14 cellular contexts compared by ENCODE assay signal in the genomic region with DNA sequence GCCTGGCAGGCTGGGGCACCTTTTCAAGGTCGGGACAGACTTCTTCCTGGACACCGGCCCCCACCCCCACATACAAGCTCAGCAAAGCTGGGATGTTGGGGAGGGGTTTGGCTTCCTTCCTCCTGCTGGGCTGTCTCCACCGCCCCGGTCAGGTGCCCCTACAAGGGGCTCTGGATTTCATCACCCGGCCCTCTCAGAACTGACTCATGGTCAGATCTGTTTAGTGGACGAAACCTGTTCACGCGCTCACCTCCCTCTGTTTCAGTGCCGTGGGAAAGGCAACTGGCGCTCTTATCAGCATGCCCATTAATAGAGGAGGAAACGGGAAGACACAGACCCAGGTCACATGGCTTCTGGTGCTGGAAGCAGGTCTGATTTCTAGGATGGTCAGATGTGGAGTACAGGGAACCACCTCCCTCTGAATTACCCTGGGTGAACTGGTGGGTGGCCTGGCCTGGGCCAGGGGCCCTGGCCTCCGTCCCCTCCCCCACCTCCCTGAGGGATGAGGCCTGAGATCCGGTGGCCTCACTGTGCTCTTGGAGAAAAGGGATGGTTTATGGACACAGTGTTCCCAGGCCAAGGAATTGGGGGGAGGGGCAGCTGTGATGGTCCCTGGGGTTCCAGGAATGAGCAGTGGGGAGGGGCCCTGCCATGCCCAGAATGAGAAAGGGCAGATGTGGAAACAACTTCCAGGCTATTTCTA.
DNase-seq lines count a peak whose midpoint lies in the region; ATAC-seq and TF ChIP-seq lines count a peak whose summit lies in the region.
"Had no signal": no experiment of that assay in that cellular context is flagged by ENCODE, and none has a peak within 500 bp of the region (broad histone marks: within the 10 kb centered on the region; RNA-seq: fewer than 3 reads in every experiment).

No MANE protein-coding gene starts in this region.

- no peak overlapping the region for H3K4me3 Mint-ChIP-seq in activated T-helper 17 cell treated with anti-CD3 and anti-CD28 coated beads, Interleukin-2, amount 50 U/mL, for 72 hours
- H3K4me3 Mint-ChIP-seq: natural killer cell had no signal

- peaks cover 5% of the 10 kb centered on the region for H3K4me1 ChIP-seq in prostate gland (replicated peaks)

- H3K4me3 ChIP-seq in choroid plexus epithelial cell (ENCODE audit: low read depth, low read length) (no peak overlapping the region), prostate gland (no peak overlapping the region)
- H3K4me3 ChIP-seq: GM12878 had no signal

- no peak for TF ChIP-seq POLR2A in prostate gland (IDR thresholded peaks at IDR 0.05)

- H3K9me3 ChIP-seq in prostate gland, result no peaks in the 10 kb centered on the region

- no peaks in the 10 kb centered on the region for H3K27me3 Mint-ChIP-seq in activated T-helper 17 cell treated with anti-CD3 and anti-CD28 coated beads, Interleukin-2, amount 50 U/mL, for 72 hours

- H3K36me3 ChIP-seq in prostate gland, result no peaks in the 10 kb centered on the region

- no peaks in the 10 kb centered on the region for H3K36me3 Mint-ChIP-seq in activated T-helper 17 cell treated with anti-CD3 and anti-CD28 coated beads, Interleukin-2, amount 50 U/mL, for 72 hours (ENCODE audit: low read depth)
- H3K36me3 Mint-ChIP-seq: natural killer cell had no signal

- 37% methylated on average over 13 of the region's 13 CpGs for whole genome bisulfite sequencing in prostate gland

- TF ChIP-seq CTCF in choroid plexus epithelial cell (conservative IDR thresholded peaks at IDR 0.05; ENCODE audit: low read depth, low read length) (no peak), prostate gland (IDR thresholded peaks at IDR 0.05) (no peak)

- ATAC-seq in activated T-helper 17 cell treated with anti-CD3 and anti-CD28 coated beads, Interleukin-2, amount 50 U/mL, for 72 hours (replicated peaks), result no peak
- ATAC-seq: GM12878, natural killer cell, Panc1 had no signal

- no peak overlapping the region for H3K27ac Mint-ChIP-seq in activated T-helper 17 cell treated with anti-CD3 and anti-CD28 coated beads, Interleukin-2, amount 50 U/mL, for 72 hours
- H3K27ac Mint-ChIP-seq: natural killer cell had no signal

- peak overlapping the region; percentile 47 to 67 for H3K27ac ChIP-seq in prostate gland

- H3K9me3 Mint-ChIP-seq in activated T-helper 17 cell treated with anti-CD3 and anti-CD28 coated beads, Interleukin-2, amount 50 U/mL, for 72 hours, result no peaks in the 10 kb centered on the region
- H3K9me3 Mint-ChIP-seq: natural killer cell had no signal

- intact Hi-C loops in prostate gland (cut with DNase I), result loop anchor here (5.0 kb wide), 1 partner anchor 49 kb away; no protein-coding TSS in a partner anchor

- peaks cover 4% of the 10 kb centered on the region for H3K4me1 Mint-ChIP-seq in activated T-helper 17 cell treated with anti-CD3 and anti-CD28 coated beads, Interleukin-2, amount 50 U/mL, for 72 hours

- DNase-seq in CD1c-positive myeloid dendritic cell (ENCODE audit: extremely low spot score) (peak; percentile 24), choroid plexus epithelial cell (ENCODE audit: low read depth) (peak; percentile 88), iPS-NIHi11 (ENCODE audit: low spot score) (peak; percentile 39), prostate gland (ENCODE audit: low spot score) (no peak), NCI-H1694 (lab: John Stamatoyannopoulos, UW) (no peak), NCI-H446 treated with DMSO at 0.1 percent for 48 hours (lab: John Stamatoyannopoulos, UW) (no peak), NCI-H2196 (lab: John Stamatoyannopoulos, UW; ENCODE audit: unreplicated experiment) (no peak)
- DNase-seq: activated CD4-positive, alpha-beta T cell treated with anti-CD3 and anti-CD28 coated beads, Interleukin-2, amount 50 U/mL, for 4 hours; cortex of kidney; Kasumi-1; natural killer cell had no signal

- no peaks in the 10 kb centered on the region for H3K27me3 ChIP-seq in prostate gland (replicated peaks; ENCODE audit: insufficient read depth)

Comparison
In these comparisons a context has a peak if more than half of its experiments do, and no peak if none do; other contexts are left out.
1. DNase-seq: peak in CD1c-positive myeloid dendritic cell (single experiment), choroid plexus epithelial cell (single experiment) and iPS-NIHi11 (single experiment); none in prostate gland (single experiment), NCI-H1694 (single experiment), NCI-H446 treated with DMSO at 0.1 percent for 48 hours (single experiment) and NCI-H2196 (single experiment).